In the genomic region with DNA sequence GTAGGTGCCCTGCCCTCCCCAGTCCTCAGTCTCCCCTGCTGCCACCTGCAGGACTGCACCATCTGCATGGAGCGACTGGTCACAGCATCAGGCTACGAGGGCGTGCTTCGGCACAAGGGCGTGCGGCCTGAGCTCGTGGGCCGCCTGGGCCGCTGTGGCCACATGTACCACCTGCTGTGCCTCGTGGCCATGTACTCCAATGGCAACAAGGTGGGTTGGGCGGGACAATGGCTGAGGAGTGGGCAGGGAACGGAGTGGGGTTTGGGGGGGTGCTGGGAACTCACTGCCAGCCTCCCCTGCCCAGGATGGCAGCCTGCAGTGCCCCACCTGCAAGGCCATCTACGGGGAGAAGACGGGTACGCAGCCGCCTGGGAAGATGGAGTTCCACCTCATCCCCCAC, we compare ENCODE assay signal across 33 cellular contexts. TPM values are rescaled to one million over a fixed set of nuclear protein-coding genes. Genes with fewer than 3 reads are reported as not detected.
"Had no signal": no experiment of that assay in that cellular context is flagged by ENCODE, and none has a peak within 500 bp of the region (broad histone marks: within the 10 kb centered on the region; RNA-seq: fewer than 3 reads in every experiment).

No MANE protein-coding gene starts in this region.

- H2AFZ ChIP-seq: parathyroid adenoma had no signal

- H3K36me3 ChIP-seq: esophagus muscularis mucosa, heart right ventricle, lower lobe of right lung, neutrophil, thoracic aorta, tibial nerve, upper lobe of left lung had no signal

- H3K9me3 ChIP-seq: esophagus muscularis mucosa, heart right ventricle, lower lobe of right lung, neutrophil, thoracic aorta, tibial nerve, upper lobe of left lung had no signal

- H3K4me2 ChIP-seq: smooth muscle cell had no signal

- H3K4me3 Mint-ChIP-seq: naive thymus-derived CD8-positive, alpha-beta T cell had no signal

- H3K27ac Mint-ChIP-seq: progenitor cell of endocrine pancreas had no signal

- H3K36me3 Mint-ChIP-seq: naive thymus-derived CD8-positive, alpha-beta T cell had no signal

- H3K27ac ChIP-seq: coronary artery, esophagus muscularis mucosa, foreskin keratinocyte, heart right ventricle, lower lobe of right lung, neutrophil, parathyroid adenoma, thoracic aorta, tibial nerve, upper lobe of left lung had no signal

- H3K9me3 Mint-ChIP-seq: naive thymus-derived CD8-positive, alpha-beta T cell had no signal

- H3K27me3 Mint-ChIP-seq: naive thymus-derived CD8-positive, alpha-beta T cell had no signal

- H3K4me1 ChIP-seq: foreskin keratinocyte had no signal

- H3K79me2 ChIP-seq: parathyroid adenoma had no signal

- H3K4me3 ChIP-seq: coronary artery, esophagus muscularis mucosa, heart right ventricle, lower lobe of right lung, smooth muscle cell, thoracic aorta, tibial nerve, upper lobe of left lung had no signal

- H3K9ac ChIP-seq: parathyroid adenoma had no signal

- ATAC-seq: foreskin keratinocyte; heart right ventricle; left ventricle myocardium superior; naive thymus-derived CD8-positive, alpha-beta T cell; sciatic nerve; stimulated activated naive CD8-positive, alpha-beta T cell treated with anti-CD3 and anti-CD28 coated beads, Interleukin-15, Interleukin-2, amounts not matched to agents 100 U/mL and 50 U/mL, for 24 hours had no signal

- DNase-seq: dermis blood vessel endothelial cell; effector memory CD4-positive, alpha-beta T cell; foreskin keratinocyte; glutamatergic neuron; heart right ventricle; hippocampal formation; islet precursor cell; left ventricle myocardium superior; lower lobe of right lung; naive thymus-derived CD8-positive, alpha-beta T cell; stimulated activated CD4-positive, alpha-beta T cell treated with anti-CD3 and anti-CD28 coated beads, Interleukin-12 subunit alpha, Interleukin-12 subunit beta, amount 100 ng/mL, for 4 hours; stimulated activated CD4-positive, alpha-beta T cell treated with anti-CD3 and anti-CD28 coated beads, Interleukin-1b, Interleukin-23, amount 100 ng/mL, for 48 hours; stimulated activated CD4-positive, alpha-beta T cell treated with anti-CD3 and anti-CD28 coated beads, Interleukin-4, amount 100 ng/mL, for 1 hour; stimulated activated CD8-positive, alpha-beta memory T cell treated with anti-CD3 and anti-CD28 coated beads, Interleukin-4, amount 100 ng/mL, for 48 hours; stimulated activated naive CD8-positive, alpha-beta T cell treated with anti-CD3 and anti-CD28 coated beads, Interleukin-15, Interleukin-2, amounts not matched to agents 100 U/mL and 50 U/mL, for 24 hours had no signal

- FAIRE-seq: endothelial cell of umbilical vein, urothelium cell line had no signal

RNA-seq across cellular contexts. Expression of a gene that starts 38.2 kb away (rescaled TPM):
- total RNA-seq: epithelial cell of proximal tubule, fibroblast of lung, foreskin keratinocyte had no signal
- polyA plus RNA-seq: fibroblast of lung, foreskin keratinocyte had no signal

RNA-seq across cellular contexts. Expression of a gene that starts 40.8 kb away (rescaled TPM):
- total RNA-seq: endothelial cell of umbilical vein, fibroblast of lung, heart right ventricle, left ventricle myocardium superior, mesenteric fat pad, myocyte, omental fat pad, smooth muscle cell had no signal
- polyA plus RNA-seq: endothelial cell of umbilical vein, fibroblast of lung, foreskin keratinocyte, heart right ventricle, smooth muscle cell had no signal

RNA-seq across cellular contexts. Expression of a gene that starts 54.8 kb away (rescaled TPM):
- total RNA-seq: dermis blood vessel endothelial cell, endothelial cell of umbilical vein, epithelial cell of proximal tubule, esophagus muscularis mucosa, fibroblast of lung, foreskin keratinocyte, heart right ventricle, left ventricle myocardium superior, mesenteric fat pad, myocyte, omental fat pad, progenitor cell of endocrine pancreas, smooth muscle cell, thoracic aorta, tibial nerve had no signal
- polyA plus RNA-seq: endothelial cell of umbilical vein; fibroblast of lung; foreskin keratinocyte; naive thymus-derived CD8-positive, alpha-beta T cell; neural cell; smooth muscle cell had no signal
